Comparison of ENCODE assay signal across 30 cellular contexts in genomic region chr21:29658934-29659203, GRCh38.
DNase-seq lines count a peak whose midpoint lies in the region; ATAC-seq, FAIRE-seq and TF ChIP-seq lines count a peak whose summit lies in the region.
"Had no signal": no experiment of that assay in that cellular context is flagged by ENCODE, and none has a peak within 500 bp of the region (broad histone marks: within the 10 kb centered on the region; RNA-seq: fewer than 3 reads in every experiment).

No MANE protein-coding gene starts in this region.

- BruUV-seq in K562 (replicated peaks; lab: Mats Ljungman, UMichigan) = no TSS peak

- CTCF ChIA-PET in K562 (lab: Yijun Ruan, JAX; ENCODE audit: low intra/inter-chr PET ratio) = no interaction called here
- CTCF ChIA-PET in CD4-positive, alpha-beta memory T cell (lab: Charles Lee; ENCODE audit: partially characterized antibody) = no interaction called here

- no peak overlapping the region for H3K4me3 ChIP-seq in K562
- H3K4me3 ChIP-seq in CD4-positive, alpha-beta memory T cell (ENCODE audit: low read length in 2 of 2) = no peak overlapping the region
- H3K4me3 ChIP-seq: A549; BLaER1; BLaER1 treated with 17β-estradiol and CSF1 and Interleukin-3, amounts not matched to agents 10 nM and 100 nM had no signal

- no peak for TF ChIP-seq RAD21 in K562 (CRISPR knock-in tag; conservative IDR thresholded peaks at IDR 0.05 in 1 of 2, IDR thresholded peaks at IDR 0.05 in 1 of 2)

- POLR2A ChIA-PET in K562 (lab: Yijun Ruan, JAX) = interaction anchor here (0.6 to 1.3 kb wide), 4 partner anchors 11 to 349 kb away, joined by 3 read pairs; no protein-coding TSS in a partner anchor
- POLR2A ChIA-PET in CD4-positive, alpha-beta memory T cell (lab: Charles Lee; ENCODE audit: partially characterized antibody) = no interaction called here

- peaks cover 42% of the 10 kb centered on the region for H3K9me3 ChIP-seq in K562 (replicated peaks; ENCODE audit: control insufficient read depth, insufficient read depth, low read depth, low read length)
- no peaks in the 10 kb centered on the region for H3K9me3 ChIP-seq in CD4-positive, alpha-beta memory T cell (ENCODE audit: control insufficient read depth in 1 of 2, low read length in 2 of 2)
- H3K9me3 ChIP-seq: A549, BE2C, BLaER1 had no signal

- H3K9me1 ChIP-seq in K562 (ENCODE audit: control insufficient read depth, insufficient read depth, low read length) = no peaks in the 10 kb centered on the region

- H3K36me3 ChIP-seq in K562 (ENCODE audit: control insufficient read depth, insufficient read depth, low read length) = peaks cover 21% of the 10 kb centered on the region
- H3K36me3 ChIP-seq in CD4-positive, alpha-beta memory T cell (ENCODE audit: insufficient read depth, low read length) = no peaks in the 10 kb centered on the region
- H3K36me3 ChIP-seq: BE2C; BLaER1; BLaER1 treated with 17β-estradiol and CSF1 and Interleukin-3, amounts not matched to agents 10 nM and 100 nM had no signal

- no peak for TF ChIP-seq EP300 in K562 (IDR thresholded peaks at IDR 0.05; ENCODE audit: low read length)

- peaks cover 35% of the 10 kb centered on the region for H3K4me1 Mint-ChIP-seq in glutamatergic neuron (ENCODE audit: low read depth, unreplicated experiment)
- H3K4me1 Mint-ChIP-seq in CD4-positive, alpha-beta memory T cell = peaks cover 0 to 10% (median 5%) of the 10 kb centered on the region in 4 donors
- H3K4me1 Mint-ChIP-seq in stimulated activated naive CD8-positive, alpha-beta T cell treated with anti-CD3 and anti-CD28 coated beads, Interleukin-15, amount 100 ng/mL, for 72 hours = peaks cover 22% of the 10 kb centered on the region

- H3K27me3 Mint-ChIP-seq in glutamatergic neuron (ENCODE audit: unreplicated experiment) = no peaks in the 10 kb centered on the region
- H3K27me3 Mint-ChIP-seq in CD4-positive, alpha-beta memory T cell = peaks cover 0 to 1% of the 10 kb centered on the region in 2 donors
- peaks cover 26% of the 10 kb centered on the region for H3K27me3 Mint-ChIP-seq in stimulated activated naive CD8-positive, alpha-beta T cell treated with anti-CD3 and anti-CD28 coated beads, Interleukin-15, amount 100 ng/mL, for 72 hours
- H3K27me3 Mint-ChIP-seq: B cell; CD4-positive, alpha-beta T cell; CD4-positive, CD25-positive, alpha-beta regulatory T cell; CD8-positive, alpha-beta memory T cell had no signal

- peaks cover 8 to 48% of the 10 kb centered on the region in 2 experiments for H3K4me1 ChIP-seq in K562 (replicated peaks in 1 of 2; ENCODE audit: control insufficient read depth in 2 of 2, insufficient read depth in 2 of 2, low read length in 2 of 2)
- no peaks in the 10 kb centered on the region for H3K4me1 ChIP-seq in CD4-positive, alpha-beta memory T cell (ENCODE audit: insufficient read depth, low read length)
- H3K4me1 ChIP-seq: A549, BE2C, BLaER1 had no signal

- intact Hi-C loops in K562 (cut with micrococcal nuclease) = loop anchor here (5.0 to 10.0 kb wide), 2 partner anchors 182 to 354 kb away; no protein-coding TSS in a partner anchor
- intact Hi-C loops in CD4-positive, alpha-beta memory T cell (cut with micrococcal nuclease) = no loop called here

- H3K27ac Mint-ChIP-seq in glutamatergic neuron (ENCODE audit: unreplicated experiment) = peak overlapping the region; percentile 63
- H3K27ac Mint-ChIP-seq in CD4-positive, alpha-beta memory T cell = no peak overlapping the region
- no peak overlapping the region for H3K27ac Mint-ChIP-seq in stimulated activated naive CD8-positive, alpha-beta T cell treated with anti-CD3 and anti-CD28 coated beads, Interleukin-15, amount 100 ng/mL, for 72 hours
- H3K27ac Mint-ChIP-seq: B cell; CD4-positive, alpha-beta T cell; CD4-positive, CD25-positive, alpha-beta regulatory T cell; CD8-positive, alpha-beta memory T cell; CD8-positive, alpha-beta T cell had no signal

- H3K27ac ChIP-seq in K562 (ENCODE audit: extremely low read depth, low read depth, low read length) = peak overlapping the region; percentile 98
- H3K27ac ChIP-seq in CD4-positive, alpha-beta memory T cell (ENCODE audit: low read depth, low read length) = no peak overlapping the region
- H3K27ac ChIP-seq: 22Rv1, A549, BLaER1, C4-2B had no signal

- 55% methylated on average over 1 of the region's 1 CpG for WGBS in K562 (ENCODE audit: insufficient coverage, low coverage, missing lambda C conversion rate)

- DNase-seq in K562 (ENCODE audit: extremely low read depth in 1 of 4, low spot score in 3 of 4) (no peak), glutamatergic neuron (no peak)
- no peak for DNase-seq in CD4-positive, alpha-beta memory T cell
- no peak for DNase-seq in stimulated activated naive CD8-positive, alpha-beta T cell treated with anti-CD3 and anti-CD28 coated beads, Interleukin-15, amount 100 ng/mL, for 72 hours
- DNase-seq: 8988T; ACHN; AML-193; BE2C; C1 segment of cervical spinal cord; Calu3; CD4-positive, alpha-beta T cell; CD4-positive, CD25-positive, alpha-beta regulatory T cell; CD8-positive, alpha-beta memory T cell; CD8-positive, alpha-beta T cell; COR-L47; DMS 273 treated with DMSO at 0.1 percent for 48 hours; DMS153; DMS53; DMS79; DMS79 treated with DMSO at 0.1 percent for 48 hours; DND-41 had no signal

- TF ChIP-seq CTCF in K562 (IDR thresholded peaks at IDR 0.05 in 2 of 3, conservative IDR thresholded peaks at IDR 0.05 in 1 of 3; ENCODE audit: insufficient read depth in 2 of 3, low read depth in 1 of 3, low read length in 3 of 3) = no peak
- no peak for TF ChIP-seq CTCF in glutamatergic neuron (IDR thresholded peaks at IDR 0.05; ENCODE audit: partially characterized antibody, unreplicated experiment)

- H3K27me3 ChIP-seq in K562 (ENCODE audit: control insufficient read depth in 2 of 2, insufficient read depth in 2 of 2, low read length in 2 of 2) = no peaks in the 10 kb centered on the region
- H3K27me3 ChIP-seq in CD4-positive, alpha-beta memory T cell (ENCODE audit: insufficient read depth, low read length) = no peaks in the 10 kb centered on the region
- H3K27me3 ChIP-seq: BE2C; BLaER1; BLaER1 treated with 17β-estradiol and CSF1 and Interleukin-3, amounts not matched to agents 10 nM and 100 nM had no signal

- no peaks in the 10 kb centered on the region for H4K20me1 ChIP-seq in K562 (replicated peaks; ENCODE audit: control insufficient read depth, insufficient read depth, low read length)
- H4K20me1 ChIP-seq: BLaER1; BLaER1 treated with 17β-estradiol and CSF1 and Interleukin-3, amounts not matched to agents 10 nM and 100 nM had no signal

- H3K9ac ChIP-seq in K562 (ENCODE audit: insufficient read depth in 1 of 2, low read depth in 2 of 2, low read length in 2 of 2) = peak overlapping the region in 1 of 2 experiments; percentile 24; a peak in 1 of 4 replicates
- H3K9ac ChIP-seq: BLaER1; BLaER1 treated with 17β-estradiol and CSF1 and Interleukin-3, amounts not matched to agents 10 nM and 100 nM had no signal

- in situ Hi-C loops in K562 (cut with MboI) = no loop called here

- peak overlapping the region; percentile 67 for H2AFZ ChIP-seq in K562 (ENCODE audit: low read depth, low read length)

- no peak for TF ChIP-seq POLR2A in K562 (conservative IDR thresholded peaks at IDR 0.05)

- no peak overlapping the region for H3K4me2 ChIP-seq in K562 (ENCODE audit: insufficient read depth, low read length)
- H3K4me2 ChIP-seq: A549, BLaER1 had no signal

- FAIRE-seq in K562 (lab: Jason Lieb, UNC) = no peak
- FAIRE-seq: A204.1, A549, D721Med had no signal

- no peak overlapping the region for H3K4me3 Mint-ChIP-seq in glutamatergic neuron (ENCODE audit: unreplicated experiment)
- H3K4me3 Mint-ChIP-seq in CD4-positive, alpha-beta memory T cell = no peak overlapping the region
- H3K4me3 Mint-ChIP-seq in stimulated activated naive CD8-positive, alpha-beta T cell treated with anti-CD3 and anti-CD28 coated beads, Interleukin-15, amount 100 ng/mL, for 72 hours = no peak overlapping the region
- H3K4me3 Mint-ChIP-seq: B cell; CD14-positive monocyte; CD4-positive, alpha-beta T cell; CD4-positive, CD25-positive, alpha-beta regulatory T cell; CD8-positive, alpha-beta memory T cell; CD8-positive, alpha-beta T cell had no signal

- peaks cover 6% of the 10 kb centered on the region for H3K9me3 Mint-ChIP-seq in glutamatergic neuron (ENCODE audit: unreplicated experiment)
- H3K9me3 Mint-ChIP-seq in CD4-positive, alpha-beta memory T cell = peaks cover 0 to 8% (median 0%) of the 10 kb centered on the region in 8 donors
- H3K9me3 Mint-ChIP-seq in stimulated activated naive CD8-positive, alpha-beta T cell treated with anti-CD3 and anti-CD28 coated beads, Interleukin-15, amount 100 ng/mL, for 72 hours = peaks cover 9 to 20% of the 10 kb centered on the region in 2 donors

- H3K36me3 Mint-ChIP-seq in glutamatergic neuron (ENCODE audit: unreplicated experiment) = peaks cover 14% of the 10 kb centered on the region
- H3K36me3 Mint-ChIP-seq in CD4-positive, alpha-beta memory T cell = no peaks in the 10 kb centered on the region
- H3K36me3 Mint-ChIP-seq: CD4-positive, CD25-positive, alpha-beta regulatory T cell; CD8-positive, alpha-beta memory T cell; CD8-positive, alpha-beta T cell had no signal

- no peaks in the 10 kb centered on the region for H3K79me2 ChIP-seq in K562 (ENCODE audit: control insufficient read depth, insufficient read depth, low read length)

- ATAC-seq in K562 = no peak
- ATAC-seq in stimulated activated naive CD8-positive, alpha-beta T cell treated with anti-CD3 and anti-CD28 coated beads, Interleukin-15, amount 100 ng/mL, for 72 hours = no peak
- ATAC-seq: A549; CD8-positive, alpha-beta T cell had no signal

TF ChIP-seq in K562, 482 proteins besides CTCF, POLR2A, EP300 and RAD21 (continues in another document):
- TF ChIP-seq FOXA3 (CRISPR knock-in tag; conservative IDR thresholded peaks at IDR 0.05 in 1 of 2, IDR thresholded peaks at IDR 0.05 in 1 of 2) (no peak), BHLHE40 (IDR thresholded peaks at IDR 0.05; ENCODE audit: low read length) (no peak), C11orf30 (IDR thresholded peaks at IDR 0.05; ENCODE audit: low read depth) (peak; percentile 17; the same call in 1 of the 2 replicates), ZEB2 (IDR thresholded peaks at IDR 0.05) (no peak), ZFP30 (CRISPR knock-in tag; IDR thresholded peaks at IDR 0.05; ENCODE audit: borderline replicate concordance) (no peak), GATAD2A (IDR thresholded peaks at IDR 0.05) (no peak), CBX1 (IDR thresholded peaks at IDR 0.05; ENCODE audit: low read depth) (no peak), MAFG (tag; conservative IDR thresholded peaks at IDR 0.05) (peak; percentile 74), JUN (IDR thresholded peaks at IDR 0.05; ENCODE audit: borderline replicate concordance, low read depth, low read length) (no peak), JUN (CRISPR knock-in tag; IDR thresholded peaks at IDR 0.05; ENCODE audit: borderline replicate concordance) (no peak), TRIM24 (IDR thresholded peaks at IDR 0.05) (0 out of 4 replicates have a peak, but pooled peaks of 1 of the 2 experiments have one; percentile 8), ZNF511 (CRISPR knock-in tag; IDR thresholded peaks at IDR 0.05) (no peak)
